ENCODE assay signal across 1 cellular context in genomic region chr3:194133661-194134230, GRCh38.
TF ChIP-seq lines count a peak whose summit lies in the region.

No MANE protein-coding gene starts in this region.

TF ChIP-seq in K562, 482 proteins besides CTCF, POLR2A, EP300 and RAD21 (continued from another document and continues in another):
- TF ChIP-seq, protein P1, sequence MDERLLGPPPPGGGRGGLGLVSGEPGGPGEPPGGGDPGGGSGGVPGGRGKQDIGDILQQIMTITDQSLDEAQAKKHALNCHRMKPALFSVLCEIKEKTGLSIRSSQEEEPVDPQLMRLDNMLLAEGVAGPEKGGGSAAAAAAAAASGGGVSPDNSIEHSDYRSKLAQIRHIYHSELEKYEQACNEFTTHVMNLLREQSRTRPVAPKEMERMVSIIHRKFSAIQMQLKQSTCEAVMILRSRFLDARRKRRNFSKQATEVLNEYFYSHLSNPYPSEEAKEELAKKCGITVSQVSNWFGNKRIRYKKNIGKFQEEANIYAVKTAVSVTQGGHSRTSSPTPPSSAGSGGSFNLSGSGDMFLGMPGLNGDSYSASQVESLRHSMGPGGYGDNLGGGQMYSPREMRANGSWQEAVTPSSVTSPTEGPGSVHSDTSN (CRISPR knock-in tag; IDR thresholded peaks at IDR 0.05; ENCODE audit: low read depth), result no peak
- TF ChIP-seq, protein P1 (tag; conservative IDR thresholded peaks at IDR 0.05; ENCODE audit: low read depth), result peak; percentile 87
- TF ChIP-seq SMAD4 (CRISPR knock-in tag; conservative IDR thresholded peaks at IDR 0.05), result peak; percentile 56
- no peak for TF ChIP-seq ZNF134 (CRISPR knock-in tag; conservative IDR thresholded peaks at IDR 0.05)
- TF ChIP-seq, protein P2, sequence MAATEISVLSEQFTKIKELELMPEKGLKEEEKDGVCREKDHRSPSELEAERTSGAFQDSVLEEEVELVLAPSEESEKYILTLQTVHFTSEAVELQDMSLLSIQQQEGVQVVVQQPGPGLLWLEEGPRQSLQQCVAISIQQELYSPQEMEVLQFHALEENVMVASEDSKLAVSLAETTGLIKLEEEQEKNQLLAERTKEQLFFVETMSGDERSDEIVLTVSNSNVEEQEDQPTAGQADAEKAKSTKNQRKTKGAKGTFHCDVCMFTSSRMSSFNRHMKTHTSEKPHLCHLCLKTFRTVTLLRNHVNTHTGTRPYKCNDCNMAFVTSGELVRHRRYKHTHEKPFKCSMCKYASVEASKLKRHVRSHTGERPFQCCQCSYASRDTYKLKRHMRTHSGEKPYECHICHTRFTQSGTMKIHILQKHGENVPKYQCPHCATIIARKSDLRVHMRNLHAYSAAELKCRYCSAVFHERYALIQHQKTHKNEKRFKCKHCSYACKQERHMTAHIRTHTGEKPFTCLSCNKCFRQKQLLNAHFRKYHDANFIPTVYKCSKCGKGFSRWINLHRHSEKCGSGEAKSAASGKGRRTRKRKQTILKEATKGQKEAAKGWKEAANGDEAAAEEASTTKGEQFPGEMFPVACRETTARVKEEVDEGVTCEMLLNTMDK (IDR thresholded peaks at IDR 0.05; ENCODE audit: borderline replicate concordance, insufficient read depth, low read depth, low read length, poor library complexity, severe bottlenecking), result no peak
- no peak for TF ChIP-seq KAT2B (IDR thresholded peaks at IDR 0.05; ENCODE audit: low read depth, low read length)
- no peak for TF ChIP-seq ZNF785 (CRISPR knock-in tag; IDR thresholded peaks at IDR 0.05)
- TF ChIP-seq ARID1B (IDR thresholded peaks at IDR 0.05), result peak; percentile 70
- TF ChIP-seq ZBTB34 (CRISPR knock-in tag; IDR thresholded peaks at IDR 0.05), result no peak
- no peak for TF ChIP-seq NCOA2 (IDR thresholded peaks at IDR 0.05; ENCODE audit: partially characterized antibody in 2 of 2)
- TF ChIP-seq CHAMP1 (IDR thresholded peaks at IDR 0.05), result no peak
- TF ChIP-seq SAP30 (IDR thresholded peaks at IDR 0.05; ENCODE audit: borderline replicate concordance, insufficient read depth, low read depth, low read length, poor library complexity, severe bottlenecking), result no peak
- no peak for TF ChIP-seq RREB1 (CRISPR knock-in tag; IDR thresholded peaks at IDR 0.05)
- TF ChIP-seq, protein P3, sequence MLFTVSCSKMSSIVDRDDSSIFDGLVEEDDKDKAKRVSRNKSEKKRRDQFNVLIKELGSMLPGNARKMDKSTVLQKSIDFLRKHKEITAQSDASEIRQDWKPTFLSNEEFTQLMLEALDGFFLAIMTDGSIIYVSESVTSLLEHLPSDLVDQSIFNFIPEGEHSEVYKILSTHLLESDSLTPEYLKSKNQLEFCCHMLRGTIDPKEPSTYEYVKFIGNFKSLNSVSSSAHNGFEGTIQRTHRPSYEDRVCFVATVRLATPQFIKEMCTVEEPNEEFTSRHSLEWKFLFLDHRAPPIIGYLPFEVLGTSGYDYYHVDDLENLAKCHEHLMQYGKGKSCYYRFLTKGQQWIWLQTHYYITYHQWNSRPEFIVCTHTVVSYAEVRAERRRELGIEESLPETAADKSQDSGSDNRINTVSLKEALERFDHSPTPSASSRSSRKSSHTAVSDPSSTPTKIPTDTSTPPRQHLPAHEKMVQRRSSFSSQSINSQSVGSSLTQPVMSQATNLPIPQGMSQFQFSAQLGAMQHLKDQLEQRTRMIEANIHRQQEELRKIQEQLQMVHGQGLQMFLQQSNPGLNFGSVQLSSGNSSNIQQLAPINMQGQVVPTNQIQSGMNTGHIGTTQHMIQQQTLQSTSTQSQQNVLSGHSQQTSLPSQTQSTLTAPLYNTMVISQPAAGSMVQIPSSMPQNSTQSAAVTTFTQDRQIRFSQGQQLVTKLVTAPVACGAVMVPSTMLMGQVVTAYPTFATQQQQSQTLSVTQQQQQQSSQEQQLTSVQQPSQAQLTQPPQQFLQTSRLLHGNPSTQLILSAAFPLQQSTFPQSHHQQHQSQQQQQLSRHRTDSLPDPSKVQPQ (CRISPR knock-in tag; IDR thresholded peaks at IDR 0.05; ENCODE audit: borderline replicate concordance), result no peak
- no peak for TF ChIP-seq TBL1XR1 (IDR thresholded peaks at IDR 0.05; ENCODE audit: low read length in 2 of 2)
- TF ChIP-seq PHF21A (IDR thresholded peaks at IDR 0.05; ENCODE audit: borderline replicate concordance, low read depth), result peak; percentile 32; the same call in 1 of the 2 replicates
- no peak for TF ChIP-seq RFX1 (IDR thresholded peaks at IDR 0.05)
- TF ChIP-seq HDGF (IDR thresholded peaks at IDR 0.05), result no peak
- TF ChIP-seq, protein P4, sequence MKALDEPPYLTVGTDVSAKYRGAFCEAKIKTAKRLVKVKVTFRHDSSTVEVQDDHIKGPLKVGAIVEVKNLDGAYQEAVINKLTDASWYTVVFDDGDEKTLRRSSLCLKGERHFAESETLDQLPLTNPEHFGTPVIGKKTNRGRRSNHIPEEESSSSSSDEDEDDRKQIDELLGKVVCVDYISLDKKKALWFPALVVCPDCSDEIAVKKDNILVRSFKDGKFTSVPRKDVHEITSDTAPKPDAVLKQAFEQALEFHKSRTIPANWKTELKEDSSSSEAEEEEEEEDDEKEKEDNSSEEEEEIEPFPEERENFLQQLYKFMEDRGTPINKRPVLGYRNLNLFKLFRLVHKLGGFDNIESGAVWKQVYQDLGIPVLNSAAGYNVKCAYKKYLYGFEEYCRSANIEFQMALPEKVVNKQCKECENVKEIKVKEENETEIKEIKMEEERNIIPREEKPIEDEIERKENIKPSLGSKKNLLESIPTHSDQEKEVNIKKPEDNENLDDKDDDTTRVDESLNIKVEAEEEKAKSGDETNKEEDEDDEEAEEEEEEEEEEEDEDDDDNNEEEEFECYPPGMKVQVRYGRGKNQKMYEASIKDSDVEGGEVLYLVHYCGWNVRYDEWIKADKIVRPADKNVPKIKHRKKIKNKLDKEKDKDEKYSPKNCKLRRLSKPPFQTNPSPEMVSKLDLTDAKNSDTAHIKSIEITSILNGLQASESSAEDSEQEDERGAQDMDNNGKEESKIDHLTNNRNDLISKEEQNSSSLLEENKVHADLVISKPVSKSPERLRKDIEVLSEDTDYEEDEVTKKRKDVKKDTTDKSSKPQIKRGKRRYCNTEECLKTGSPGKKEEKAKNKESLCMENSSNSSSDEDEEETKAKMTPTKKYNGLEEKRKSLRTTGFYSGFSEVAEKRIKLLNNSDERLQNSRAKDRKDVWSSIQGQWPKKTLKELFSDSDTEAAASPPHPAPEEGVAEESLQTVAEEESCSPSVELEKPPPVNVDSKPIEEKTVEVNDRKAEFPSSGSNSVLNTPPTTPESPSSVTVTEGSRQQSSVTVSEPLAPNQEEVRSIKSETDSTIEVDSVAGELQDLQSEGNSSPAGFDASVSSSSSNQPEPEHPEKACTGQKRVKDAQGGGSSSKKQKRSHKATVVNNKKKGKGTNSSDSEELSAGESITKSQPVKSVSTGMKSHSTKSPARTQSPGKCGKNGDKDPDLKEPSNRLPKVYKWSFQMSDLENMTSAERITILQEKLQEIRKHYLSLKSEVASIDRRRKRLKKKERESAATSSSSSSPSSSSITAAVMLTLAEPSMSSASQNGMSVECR (CRISPR knock-in tag; IDR thresholded peaks at IDR 0.05), result no peak
- TF ChIP-seq, protein P5, sequence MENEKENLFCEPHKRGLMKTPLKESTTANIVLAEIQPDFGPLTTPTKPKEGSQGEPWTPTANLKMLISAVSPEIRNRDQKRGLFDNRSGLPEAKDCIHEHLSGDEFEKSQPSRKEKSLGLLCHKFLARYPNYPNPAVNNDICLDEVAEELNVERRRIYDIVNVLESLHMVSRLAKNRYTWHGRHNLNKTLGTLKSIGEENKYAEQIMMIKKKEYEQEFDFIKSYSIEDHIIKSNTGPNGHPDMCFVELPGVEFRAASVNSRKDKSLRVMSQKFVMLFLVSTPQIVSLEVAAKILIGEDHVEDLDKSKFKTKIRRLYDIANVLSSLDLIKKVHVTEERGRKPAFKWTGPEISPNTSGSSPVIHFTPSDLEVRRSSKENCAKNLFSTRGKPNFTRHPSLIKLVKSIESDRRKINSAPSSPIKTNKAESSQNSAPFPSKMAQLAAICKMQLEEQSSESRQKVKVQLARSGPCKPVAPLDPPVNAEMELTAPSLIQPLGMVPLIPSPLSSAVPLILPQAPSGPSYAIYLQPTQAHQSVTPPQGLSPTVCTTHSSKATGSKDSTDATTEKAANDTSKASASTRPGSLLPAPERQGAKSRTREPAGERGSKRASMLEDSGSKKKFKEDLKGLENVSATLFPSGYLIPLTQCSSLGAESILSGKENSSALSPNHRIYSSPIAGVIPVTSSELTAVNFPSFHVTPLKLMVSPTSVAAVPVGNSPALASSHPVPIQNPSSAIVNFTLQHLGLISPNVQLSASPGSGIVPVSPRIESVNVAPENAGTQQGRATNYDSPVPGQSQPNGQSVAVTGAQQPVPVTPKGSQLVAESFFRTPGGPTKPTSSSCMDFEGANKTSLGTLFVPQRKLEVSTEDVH (IDR thresholded peaks at IDR 0.05; ENCODE audit: low read depth, partially characterized antibody), result no peak
- no peak for TF ChIP-seq MLLT1 (IDR thresholded peaks at IDR 0.05)
- no peak for TF ChIP-seq MIER1 (IDR thresholded peaks at IDR 0.05; ENCODE audit: low read depth)
- TF ChIP-seq FOXM1 (IDR thresholded peaks at IDR 0.05; ENCODE audit: low read depth), result no peak
- no peak for TF ChIP-seq FOXM1 (CRISPR knock-in tag; IDR thresholded peaks at IDR 0.05; ENCODE audit: low read depth)
